ENCODE assay signal across 1 cellular context in genomic region chr11:113862430-113862829, GRCh38.
TF ChIP-seq lines count a peak whose summit lies in the region.

No MANE protein-coding gene starts in this region.

TF ChIP-seq in WTC11, 78 proteins besides CTCF, POLR2A, EP300 and RAD21 (continued from another document):
- TF ChIP-seq ARID4B (CRISPR knock-in tag; IDR thresholded peaks at IDR 0.05; ENCODE audit: borderline replicate concordance) = no peak
- TF ChIP-seq, protein P1, sequence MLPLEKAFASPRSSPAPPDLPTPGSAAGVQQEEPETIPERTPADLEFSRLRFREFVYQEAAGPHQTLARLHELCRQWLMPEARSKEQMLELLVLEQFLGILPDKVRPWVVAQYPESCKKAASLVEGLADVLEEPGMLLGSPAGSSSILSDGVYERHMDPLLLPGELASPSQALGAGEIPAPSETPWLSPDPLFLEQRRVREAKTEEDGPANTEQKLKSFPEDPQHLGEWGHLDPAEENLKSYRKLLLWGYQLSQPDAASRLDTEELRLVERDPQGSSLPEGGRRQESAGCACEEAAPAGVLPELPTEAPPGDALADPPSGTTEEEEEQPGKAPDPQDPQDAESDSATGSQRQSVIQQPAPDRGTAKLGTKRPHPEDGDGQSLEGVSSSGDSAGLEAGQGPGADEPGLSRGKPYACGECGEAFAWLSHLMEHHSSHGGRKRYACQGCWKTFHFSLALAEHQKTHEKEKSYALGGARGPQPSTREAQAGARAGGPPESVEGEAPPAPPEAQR (CRISPR knock-in tag; IDR thresholded peaks at IDR 0.05) = no peak
- no peak for TF ChIP-seq ZNF121 (CRISPR knock-in tag; IDR thresholded peaks at IDR 0.05)
- no peak for TF ChIP-seq NFE2L1 (CRISPR knock-in tag; IDR thresholded peaks at IDR 0.05)
- TF ChIP-seq, protein P2, sequence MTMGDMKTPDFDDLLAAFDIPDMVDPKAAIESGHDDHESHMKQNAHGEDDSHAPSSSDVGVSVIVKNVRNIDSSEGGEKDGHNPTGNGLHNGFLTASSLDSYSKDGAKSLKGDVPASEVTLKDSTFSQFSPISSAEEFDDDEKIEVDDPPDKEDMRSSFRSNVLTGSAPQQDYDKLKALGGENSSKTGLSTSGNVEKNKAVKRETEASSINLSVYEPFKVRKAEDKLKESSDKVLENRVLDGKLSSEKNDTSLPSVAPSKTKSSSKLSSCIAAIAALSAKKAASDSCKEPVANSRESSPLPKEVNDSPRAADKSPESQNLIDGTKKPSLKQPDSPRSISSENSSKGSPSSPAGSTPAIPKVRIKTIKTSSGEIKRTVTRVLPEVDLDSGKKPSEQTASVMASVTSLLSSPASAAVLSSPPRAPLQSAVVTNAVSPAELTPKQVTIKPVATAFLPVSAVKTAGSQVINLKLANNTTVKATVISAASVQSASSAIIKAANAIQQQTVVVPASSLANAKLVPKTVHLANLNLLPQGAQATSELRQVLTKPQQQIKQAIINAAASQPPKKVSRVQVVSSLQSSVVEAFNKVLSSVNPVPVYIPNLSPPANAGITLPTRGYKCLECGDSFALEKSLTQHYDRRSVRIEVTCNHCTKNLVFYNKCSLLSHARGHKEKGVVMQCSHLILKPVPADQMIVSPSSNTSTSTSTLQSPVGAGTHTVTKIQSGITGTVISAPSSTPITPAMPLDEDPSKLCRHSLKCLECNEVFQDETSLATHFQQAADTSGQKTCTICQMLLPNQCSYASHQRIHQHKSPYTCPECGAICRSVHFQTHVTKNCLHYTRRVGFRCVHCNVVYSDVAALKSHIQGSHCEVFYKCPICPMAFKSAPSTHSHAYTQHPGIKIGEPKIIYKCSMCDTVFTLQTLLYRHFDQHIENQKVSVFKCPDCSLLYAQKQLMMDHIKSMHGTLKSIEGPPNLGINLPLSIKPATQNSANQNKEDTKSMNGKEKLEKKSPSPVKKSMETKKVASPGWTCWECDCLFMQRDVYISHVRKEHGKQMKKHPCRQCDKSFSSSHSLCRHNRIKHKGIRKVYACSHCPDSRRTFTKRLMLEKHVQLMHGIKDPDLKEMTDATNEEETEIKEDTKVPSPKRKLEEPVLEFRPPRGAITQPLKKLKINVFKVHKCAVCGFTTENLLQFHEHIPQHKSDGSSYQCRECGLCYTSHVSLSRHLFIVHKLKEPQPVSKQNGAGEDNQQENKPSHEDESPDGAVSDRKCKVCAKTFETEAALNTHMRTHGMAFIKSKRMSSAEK (CRISPR knock-in tag; IDR thresholded peaks at IDR 0.05; ENCODE audit: borderline replicate concordance) = no peak
- TF ChIP-seq, protein P3, sequence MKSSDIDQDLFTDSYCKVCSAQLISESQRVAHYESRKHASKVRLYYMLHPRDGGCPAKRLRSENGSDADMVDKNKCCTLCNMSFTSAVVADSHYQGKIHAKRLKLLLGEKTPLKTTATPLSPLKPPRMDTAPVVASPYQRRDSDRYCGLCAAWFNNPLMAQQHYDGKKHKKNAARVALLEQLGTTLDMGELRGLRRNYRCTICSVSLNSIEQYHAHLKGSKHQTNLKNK (CRISPR knock-in tag; IDR thresholded peaks at IDR 0.05) = no peak
- TF ChIP-seq, protein P4, sequence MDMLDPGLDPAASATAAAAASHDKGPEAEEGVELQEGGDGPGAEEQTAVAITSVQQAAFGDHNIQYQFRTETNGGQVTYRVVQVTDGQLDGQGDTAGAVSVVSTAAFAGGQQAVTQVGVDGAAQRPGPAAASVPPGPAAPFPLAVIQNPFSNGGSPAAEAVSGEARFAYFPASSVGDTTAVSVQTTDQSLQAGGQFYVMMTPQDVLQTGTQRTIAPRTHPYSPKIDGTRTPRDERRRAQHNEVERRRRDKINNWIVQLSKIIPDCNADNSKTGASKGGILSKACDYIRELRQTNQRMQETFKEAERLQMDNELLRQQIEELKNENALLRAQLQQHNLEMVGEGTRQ (CRISPR knock-in tag; IDR thresholded peaks at IDR 0.05) = no peak
- TF ChIP-seq ATF1 (CRISPR knock-in tag; IDR thresholded peaks at IDR 0.05) = no peak
- TF ChIP-seq ZNF671 (CRISPR knock-in tag; IDR thresholded peaks at IDR 0.05) = no peak
- TF ChIP-seq, protein P5, sequence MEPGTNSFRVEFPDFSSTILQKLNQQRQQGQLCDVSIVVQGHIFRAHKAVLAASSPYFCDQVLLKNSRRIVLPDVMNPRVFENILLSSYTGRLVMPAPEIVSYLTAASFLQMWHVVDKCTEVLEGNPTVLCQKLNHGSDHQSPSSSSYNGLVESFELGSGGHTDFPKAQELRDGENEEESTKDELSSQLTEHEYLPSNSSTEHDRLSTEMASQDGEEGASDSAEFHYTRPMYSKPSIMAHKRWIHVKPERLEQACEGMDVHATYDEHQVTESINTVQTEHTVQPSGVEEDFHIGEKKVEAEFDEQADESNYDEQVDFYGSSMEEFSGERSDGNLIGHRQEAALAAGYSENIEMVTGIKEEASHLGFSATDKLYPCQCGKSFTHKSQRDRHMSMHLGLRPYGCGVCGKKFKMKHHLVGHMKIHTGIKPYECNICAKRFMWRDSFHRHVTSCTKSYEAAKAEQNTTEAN (CRISPR knock-in tag; IDR thresholded peaks at IDR 0.05) = no peak
- TF ChIP-seq, protein P6, sequence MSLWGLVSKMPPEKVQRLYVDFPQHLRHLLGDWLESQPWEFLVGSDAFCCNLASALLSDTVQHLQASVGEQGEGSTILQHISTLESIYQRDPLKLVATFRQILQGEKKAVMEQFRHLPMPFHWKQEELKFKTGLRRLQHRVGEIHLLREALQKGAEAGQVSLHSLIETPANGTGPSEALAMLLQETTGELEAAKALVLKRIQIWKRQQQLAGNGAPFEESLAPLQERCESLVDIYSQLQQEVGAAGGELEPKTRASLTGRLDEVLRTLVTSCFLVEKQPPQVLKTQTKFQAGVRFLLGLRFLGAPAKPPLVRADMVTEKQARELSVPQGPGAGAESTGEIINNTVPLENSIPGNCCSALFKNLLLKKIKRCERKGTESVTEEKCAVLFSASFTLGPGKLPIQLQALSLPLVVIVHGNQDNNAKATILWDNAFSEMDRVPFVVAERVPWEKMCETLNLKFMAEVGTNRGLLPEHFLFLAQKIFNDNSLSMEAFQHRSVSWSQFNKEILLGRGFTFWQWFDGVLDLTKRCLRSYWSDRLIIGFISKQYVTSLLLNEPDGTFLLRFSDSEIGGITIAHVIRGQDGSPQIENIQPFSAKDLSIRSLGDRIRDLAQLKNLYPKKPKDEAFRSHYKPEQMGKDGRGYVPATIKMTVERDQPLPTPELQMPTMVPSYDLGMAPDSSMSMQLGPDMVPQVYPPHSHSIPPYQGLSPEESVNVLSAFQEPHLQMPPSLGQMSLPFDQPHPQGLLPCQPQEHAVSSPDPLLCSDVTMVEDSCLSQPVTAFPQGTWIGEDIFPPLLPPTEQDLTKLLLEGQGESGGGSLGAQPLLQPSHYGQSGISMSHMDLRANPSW (CRISPR knock-in tag; conservative IDR thresholded peaks at IDR 0.05; ENCODE audit: low read depth) = no peak
- no peak for TF ChIP-seq IRF1 (CRISPR knock-in tag; IDR thresholded peaks at IDR 0.05)
